ENCODE assay signal across 23 cellular contexts in the genomic region with DNA sequence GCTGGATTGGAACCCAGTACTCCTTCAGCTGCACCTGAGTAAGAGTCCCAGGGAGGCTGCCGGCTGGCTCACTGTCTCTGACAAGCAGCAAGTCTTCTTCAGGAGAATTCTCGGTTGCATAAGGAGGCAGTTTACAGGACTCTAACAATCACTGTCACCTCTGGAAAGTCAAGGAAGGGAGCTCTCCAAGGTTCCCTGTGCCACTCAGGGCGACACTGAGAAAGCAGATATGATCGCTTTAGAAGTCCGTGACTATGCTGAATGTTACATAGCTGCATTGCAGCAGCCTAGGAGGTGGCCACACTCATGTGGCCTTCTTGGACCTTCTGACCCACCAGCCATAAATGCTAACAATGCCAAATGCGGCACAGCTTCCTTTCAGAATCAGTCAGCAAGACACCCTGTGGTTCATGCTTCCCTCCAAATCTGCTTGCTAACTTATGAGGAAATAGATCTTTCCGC.
DNase-seq lines count a peak whose midpoint lies in the region; ATAC-seq and TF ChIP-seq lines count a peak whose summit lies in the region.
"Had no signal": no experiment of that assay in that cellular context is flagged by ENCODE, and none has a peak within 500 bp of the region (broad histone marks: within the 10 kb centered on the region; RNA-seq: fewer than 3 reads in every experiment).

No MANE protein-coding gene starts in this region.

- no peaks in the 10 kb centered on the region for H3K9me3 ChIP-seq in BLaER1
- H3K9me3 ChIP-seq: prostate gland, suprapubic skin had no signal

- TF ChIP-seq CTCF in GM23338 (conservative IDR thresholded peaks at IDR 0.05; ENCODE audit: low read depth in 2 of 2), result no peak
- TF ChIP-seq CTCF in WTC11 (IDR thresholded peaks at IDR 0.05), result no peak

- H3K4me1 ChIP-seq in BLaER1 (peaks cover 20% of the 10 kb centered on the region), GM23338 (ENCODE audit: insufficient read depth) (peaks cover 5% of the 10 kb centered on the region)
- H3K4me1 ChIP-seq: prostate gland, suprapubic skin had no signal

- H3K9me2 ChIP-seq in GM23338 (ENCODE audit: insufficient read depth), result 0 out of 2 replicates have a peak, but pooled peaks cover 13% of the 10 kb centered on the region

- CTCF ChIA-PET in WTC11 (lab: Charles Lee), result interaction anchor here (1.1 to 3.1 kb wide), 7 partner anchors 11 to 149 kb away, joined by 3 to 15 read pairs (median 4); no protein-coding TSS in a partner anchor

- H3K36me3 ChIP-seq in BLaER1 (no peaks in the 10 kb centered on the region), GM23338 (ENCODE audit: insufficient read depth) (0 out of 2 replicates have a peak, but pooled peaks cover 4% of the 10 kb centered on the region)
- H3K36me3 ChIP-seq: prostate gland, suprapubic skin had no signal

- H3K36me3 Mint-ChIP-seq in GM23338 (ENCODE audit: low read depth) (peaks cover 5% of the 10 kb centered on the region), WTC11 (peaks cover 2% of the 10 kb centered on the region; the same call in 1 of the 2 replicates)

- H3K27ac Mint-ChIP-seq in GM23338 (no peak overlapping the region), WTC11 (no peak overlapping the region)
- H3K27ac Mint-ChIP-seq: activated naive CD8-positive, alpha-beta T cell; activated T-cell treated with anti-CD3 and anti-CD28 coated beads, Interleukin-2, amount 50 U/mL, for 24 hours; nephron had no signal

- POLR2A ChIA-PET in WTC11 (lab: Charles Lee), result no interaction called here

- H3K27me3 Mint-ChIP-seq in GM23338 (ENCODE audit: insufficient read depth, low read depth, poor library complexity) (peaks cover 6% of the 10 kb centered on the region), WTC11 (ENCODE audit: low read depth) (no peaks in the 10 kb centered on the region)
- H3K27me3 Mint-ChIP-seq: activated naive CD8-positive, alpha-beta T cell; activated T-cell treated with anti-CD3 and anti-CD28 coated beads, Interleukin-2, amount 50 U/mL, for 24 hours had no signal

- H3K4me2 ChIP-seq in BLaER1 (peak overlapping the region; percentile 23), GM23338 (no peak overlapping the region; the same call in 1 of the 2 replicates)
- H3K4me2 ChIP-seq: hepatocyte, smooth muscle cell had no signal

- no peaks in the 10 kb centered on the region for H3F3A ChIP-seq in GM23338 (replicated peaks; ENCODE audit: low read depth)

- H4K20me1 ChIP-seq in BLaER1 (no peaks in the 10 kb centered on the region), GM23338 (replicated peaks; ENCODE audit: insufficient read depth) (no peaks in the 10 kb centered on the region; the same call in 1 of the 2 replicates)

- H3K4me3 ChIP-seq in BLaER1, result no peak overlapping the region
- no peak overlapping the region for H3K4me3 ChIP-seq in GM23338
- H3K4me3 ChIP-seq: hepatocyte, prostate gland, smooth muscle cell, suprapubic skin had no signal

- H3K27ac ChIP-seq in BLaER1 (no peak overlapping the region), GM23338 (ENCODE audit: low read depth) (no peak overlapping the region)
- H3K27ac ChIP-seq: hepatocyte, prostate gland, suprapubic skin had no signal

- H3K27me3 ChIP-seq in BLaER1 (no peaks in the 10 kb centered on the region), GM23338 (ENCODE audit: insufficient read depth) (no peaks in the 10 kb centered on the region)
- H3K27me3 ChIP-seq: hepatocyte, suprapubic skin had no signal

- H3K79me2 ChIP-seq in GM23338 (replicated peaks; ENCODE audit: insufficient read depth), result no peaks in the 10 kb centered on the region
- H3K79me2 ChIP-seq: hepatocyte had no signal

- H3K4me3 Mint-ChIP-seq in GM23338, result no peak overlapping the region
- H3K4me3 Mint-ChIP-seq in WTC11, result no peak overlapping the region
- H3K4me3 Mint-ChIP-seq: activated naive CD8-positive, alpha-beta T cell; activated T-cell treated with anti-CD3 and anti-CD28 coated beads, Interleukin-2, amount 50 U/mL, for 24 hours; nephron had no signal

- H2AFZ ChIP-seq in GM23338, result no peak overlapping the region
- H2AFZ ChIP-seq: hepatocyte had no signal

- DNase-seq in GM23338 (ENCODE audit: low spot score), result peak; percentile 42
- no peak for DNase-seq in WTC11 (ENCODE audit: low spot score)
- peak; percentile 67 for DNase-seq in medulla oblongata (ENCODE audit: extremely low spot score)
- no peak for DNase-seq in activated naive CD4-positive, alpha-beta T cell treated with Interleukin-2 at 50 U/mL for 16 hours
- no peak for DNase-seq in stimulated activated CD4-positive, alpha-beta T cell treated with anti-CD3 and anti-CD28 coated beads, Interleukin-4, amount 100 ng/mL, for 1 hour
- DNase-seq: activated CD4-positive, alpha-beta T cell treated with anti-CD3 and anti-CD28 coated beads, Interleukin-2, amount 50 U/mL, for 48 hours; activated T-cell treated with anti-CD3 and anti-CD28 coated beads, Interleukin-2, amount 50 U/mL, for 24 hours; GDM1; H7; Karpas-422; kidney; NCI-H1105 treated with DMSO at 0.1 percent for 48 hours; stimulated activated CD8-positive, alpha-beta memory T cell treated with anti-CD3 and anti-CD28 coated beads, Interleukin-4, amount 100 ng/mL, for 48 hours; SW 1271 had no signal

- peaks cover 31% of the 10 kb centered on the region for H3K4me1 Mint-ChIP-seq in GM23338
- H3K4me1 Mint-ChIP-seq in WTC11, result peaks cover 36% of the 10 kb centered on the region

- no peak overlapping the region for H3K9ac ChIP-seq in BLaER1

- ATAC-seq in GM23338 (peak; percentile 64), WTC11 (peak; percentile 52), GM18870 (IDR thresholded peaks at IDR 0.05; ENCODE audit: unreplicated experiment) (no peak), HG03460 (IDR thresholded peaks at IDR 0.05; ENCODE audit: unreplicated experiment) (no peak)

- H3K9me3 Mint-ChIP-seq in GM23338, result no peaks in the 10 kb centered on the region
- no peaks in the 10 kb centered on the region for H3K9me3 Mint-ChIP-seq in WTC11
- H3K9me3 Mint-ChIP-seq: activated T-cell treated with anti-CD3 and anti-CD28 coated beads, Interleukin-2, amount 50 U/mL, for 24 hours; nephron had no signal

TF ChIP-seq in GM23338, 12 proteins besides CTCF, POLR2A, EP300 and RAD21 (continues in another document):
- TF ChIP-seq, protein P1, sequence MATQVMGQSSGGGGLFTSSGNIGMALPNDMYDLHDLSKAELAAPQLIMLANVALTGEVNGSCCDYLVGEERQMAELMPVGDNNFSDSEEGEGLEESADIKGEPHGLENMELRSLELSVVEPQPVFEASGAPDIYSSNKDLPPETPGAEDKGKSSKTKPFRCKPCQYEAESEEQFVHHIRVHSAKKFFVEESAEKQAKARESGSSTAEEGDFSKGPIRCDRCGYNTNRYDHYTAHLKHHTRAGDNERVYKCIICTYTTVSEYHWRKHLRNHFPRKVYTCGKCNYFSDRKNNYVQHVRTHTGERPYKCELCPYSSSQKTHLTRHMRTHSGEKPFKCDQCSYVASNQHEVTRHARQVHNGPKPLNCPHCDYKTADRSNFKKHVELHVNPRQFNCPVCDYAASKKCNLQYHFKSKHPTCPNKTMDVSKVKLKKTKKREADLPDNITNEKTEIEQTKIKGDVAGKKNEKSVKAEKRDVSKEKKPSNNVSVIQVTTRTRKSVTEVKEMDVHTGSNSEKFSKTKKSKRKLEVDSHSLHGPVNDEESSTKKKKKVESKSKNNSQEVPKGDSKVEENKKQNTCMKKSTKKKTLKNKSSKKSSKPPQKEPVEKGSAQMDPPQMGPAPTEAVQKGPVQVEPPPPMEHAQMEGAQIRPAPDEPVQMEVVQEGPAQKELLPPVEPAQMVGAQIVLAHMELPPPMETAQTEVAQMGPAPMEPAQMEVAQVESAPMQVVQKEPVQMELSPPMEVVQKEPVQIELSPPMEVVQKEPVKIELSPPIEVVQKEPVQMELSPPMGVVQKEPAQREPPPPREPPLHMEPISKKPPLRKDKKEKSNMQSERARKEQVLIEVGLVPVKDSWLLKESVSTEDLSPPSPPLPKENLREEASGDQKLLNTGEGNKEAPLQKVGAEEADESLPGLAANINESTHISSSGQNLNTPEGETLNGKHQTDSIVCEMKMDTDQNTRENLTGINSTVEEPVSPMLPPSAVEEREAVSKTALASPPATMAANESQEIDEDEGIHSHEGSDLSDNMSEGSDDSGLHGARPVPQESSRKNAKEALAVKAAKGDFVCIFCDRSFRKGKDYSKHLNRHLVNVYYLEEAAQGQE (IDR thresholded peaks at IDR 0.05; ENCODE audit: unreplicated experiment), result peak; percentile 71

TF ChIP-seq in WTC11, 78 proteins besides CTCF, POLR2A, EP300 and RAD21:
- TF ChIP-seq ZNF512 (CRISPR knock-in tag; IDR thresholded peaks at IDR 0.05; ENCODE audit: borderline replicate concordance) (no peak), ESRRA (CRISPR knock-in tag; IDR thresholded peaks at IDR 0.05; ENCODE audit: borderline replicate concordance) (no peak; the same call in 1 of the 2 replicates), GRHL2 (CRISPR knock-in tag; IDR thresholded peaks at IDR 0.05; ENCODE audit: insufficient replicate concordance, severe bottlenecking) (no peak), RORB (CRISPR knock-in tag; IDR thresholded peaks at IDR 0.05) (no peak), ZNF317 (CRISPR knock-in tag; IDR thresholded peaks at IDR 0.05; ENCODE audit: borderline replicate concordance, low read depth) (no peak)
- TF ChIP-seq, protein P2, sequence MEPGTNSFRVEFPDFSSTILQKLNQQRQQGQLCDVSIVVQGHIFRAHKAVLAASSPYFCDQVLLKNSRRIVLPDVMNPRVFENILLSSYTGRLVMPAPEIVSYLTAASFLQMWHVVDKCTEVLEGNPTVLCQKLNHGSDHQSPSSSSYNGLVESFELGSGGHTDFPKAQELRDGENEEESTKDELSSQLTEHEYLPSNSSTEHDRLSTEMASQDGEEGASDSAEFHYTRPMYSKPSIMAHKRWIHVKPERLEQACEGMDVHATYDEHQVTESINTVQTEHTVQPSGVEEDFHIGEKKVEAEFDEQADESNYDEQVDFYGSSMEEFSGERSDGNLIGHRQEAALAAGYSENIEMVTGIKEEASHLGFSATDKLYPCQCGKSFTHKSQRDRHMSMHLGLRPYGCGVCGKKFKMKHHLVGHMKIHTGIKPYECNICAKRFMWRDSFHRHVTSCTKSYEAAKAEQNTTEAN (CRISPR knock-in tag; IDR thresholded peaks at IDR 0.05), result no peak

Comparison
In these comparisons a context has a peak if more than half of its experiments do, and no peak if none do; other contexts are left out.
1. ATAC-seq: peak in GM23338 (single experiment) and WTC11 (single experiment); none in GM18870 (single experiment) and HG03460 (single experiment).
2. DNase-seq: peak in GM23338 (single experiment) and medulla oblongata (single experiment); none in WTC11 (single experiment), activated naive CD4-positive, alpha-beta T cell treated with Interleukin-2 at 50 U/mL for 16 hours (single experiment) and stimulated activated CD4-positive, alpha-beta T cell treated with anti-CD3 and anti-CD28 coated beads, Interleukin-4, amount 100 ng/mL, for 1 hour (single experiment).